19 cellular contexts compared by ENCODE assay signal in the genomic region with DNA sequence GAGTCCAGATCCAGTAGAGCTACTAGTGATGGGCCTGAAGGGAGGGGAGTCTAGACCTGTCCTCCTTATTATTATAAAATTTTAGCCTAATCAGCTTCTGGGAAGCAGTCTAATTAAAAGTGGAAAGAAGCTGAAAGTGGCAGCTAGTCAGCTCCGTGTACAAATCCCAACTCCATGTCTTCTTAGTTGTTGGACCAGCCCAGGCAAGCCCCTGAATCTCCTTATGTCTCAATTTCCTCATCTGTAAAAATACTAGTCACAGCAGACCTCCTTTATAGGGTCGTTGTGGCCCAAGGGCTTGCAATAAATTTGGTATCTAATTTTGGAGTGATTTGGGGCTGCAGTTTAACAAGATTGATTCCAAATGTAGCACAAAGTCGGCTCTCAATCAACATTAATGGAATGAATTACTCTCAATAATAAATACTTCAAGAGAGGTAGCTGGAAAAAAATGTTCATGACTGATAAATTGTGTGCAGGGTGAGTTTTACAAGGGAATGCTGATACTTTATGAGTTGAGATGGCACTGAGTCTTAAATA.
DNase-seq lines count a peak whose midpoint lies in the region; FAIRE-seq and TF ChIP-seq lines count a peak whose summit lies in the region.
"Had no signal": no experiment of that assay in that cellular context is flagged by ENCODE, and none has a peak within 500 bp of the region (broad histone marks: within the 10 kb centered on the region; RNA-seq: fewer than 3 reads in every experiment).

No MANE protein-coding gene starts in this region.

- dilution Hi-C loops in keratinocyte (cut with MboI; ENCODE audit: extremely low pct_ligation_motif_present, low sequenced_read_pairs): no loop called here

- TF ChIP-seq CTCF in WERI-Rb-1 (IDR thresholded peaks at IDR 0.05; ENCODE audit: low read depth, low read length) (no peak), keratinocyte (optimal IDR thresholded peaks at IDR 0.05 in 1 of 3, IDR thresholded peaks at IDR 0.05 in 1 of 3, conservative IDR thresholded peaks at IDR 0.05 in 1 of 3; ENCODE audit: extremely low read depth in 1 of 3, insufficient read depth in 2 of 3, low read length in 3 of 3) (no peak), type B pancreatic cell (conservative IDR thresholded peaks at IDR 0.05) (no peak)

- peaks cover 44% of the 10 kb centered on the region for H3K4me1 Mint-ChIP-seq in type B pancreatic cell (ENCODE audit: unreplicated experiment)

- peak overlapping the region; percentile 63 for H2AFZ ChIP-seq in keratinocyte (ENCODE audit: control insufficient read depth, low read length)

- peak overlapping the region; percentile 29 for H3K27ac Mint-ChIP-seq in type B pancreatic cell
- H3K27ac Mint-ChIP-seq: CD14-positive monocyte had no signal

- no peak overlapping the region for H3K9ac ChIP-seq in keratinocyte (ENCODE audit: control insufficient read depth, extremely low read depth, insufficient read depth, low read length)

- no peak for FAIRE-seq in keratinocyte (lab: Jason Lieb, UNC)
- FAIRE-seq: A549, H54 had no signal

- H3K4me3 ChIP-seq in WERI-Rb-1 (ENCODE audit: low read depth, low read length): no peak overlapping the region
- H3K4me3 ChIP-seq in keratinocyte (ENCODE audit: control insufficient read depth in 2 of 3, extremely low read depth in 1 of 3, insufficient read depth in 2 of 3, low read depth in 1 of 3, low read length in 3 of 3): no peak overlapping the region
- H3K4me3 ChIP-seq: A549, SK-N-MC had no signal

- H4K20me1 ChIP-seq in keratinocyte (ENCODE audit: control insufficient read depth, extremely low read depth, insufficient read depth, low read length): no peaks in the 10 kb centered on the region

- no peaks in the 10 kb centered on the region for H3K9me1 ChIP-seq in keratinocyte (ENCODE audit: control insufficient read depth, extremely low read depth, insufficient read depth, low read length)

- H3K27ac ChIP-seq in WERI-Rb-1: peak overlapping the region; percentile 67
- H3K27ac ChIP-seq in keratinocyte (ENCODE audit: control insufficient read depth, insufficient read depth, low read length): peak overlapping the region; percentile 45
- H3K27ac ChIP-seq: SK-N-MC had no signal

- no peaks in the 10 kb centered on the region for H3K27me3 ChIP-seq in WERI-Rb-1 (ENCODE audit: insufficient read depth, low read depth, severe bottlenecking)
- no peaks in the 10 kb centered on the region for H3K27me3 ChIP-seq in keratinocyte (ENCODE audit: control insufficient read depth, extremely low read depth, insufficient read depth, low read length)

- H3K36me3 ChIP-seq in WERI-Rb-1 (no peaks in the 10 kb centered on the region), keratinocyte (ENCODE audit: control insufficient read depth in 2 of 2, extremely low read depth in 1 of 2, insufficient read depth in 2 of 2, low read length in 2 of 2) (no peaks in the 10 kb centered on the region)

- H3K36me3 Mint-ChIP-seq in type B pancreatic cell: no peaks in the 10 kb centered on the region
- H3K36me3 Mint-ChIP-seq: CD14-positive monocyte had no signal

- H3K4me3 Mint-ChIP-seq in type B pancreatic cell: no peak overlapping the region
- H3K4me3 Mint-ChIP-seq: CD14-positive monocyte had no signal

- H3K4me1 ChIP-seq in keratinocyte (ENCODE audit: control insufficient read depth, extremely low read depth, insufficient read depth, low read length): peaks cover 42% of the 10 kb centered on the region

- no peaks in the 10 kb centered on the region for H3K9me3 Mint-ChIP-seq in type B pancreatic cell

- H3K9me3 ChIP-seq in WERI-Rb-1 (ENCODE audit: severe bottlenecking) (no peaks in the 10 kb centered on the region), keratinocyte (ENCODE audit: control insufficient read depth, low read depth, low read length) (no peaks in the 10 kb centered on the region)
- H3K9me3 ChIP-seq: A549 had no signal

- no peaks in the 10 kb centered on the region for H3K79me2 ChIP-seq in keratinocyte (ENCODE audit: control insufficient read depth, insufficient read depth, low read length)

- H3K4me2 ChIP-seq in keratinocyte (ENCODE audit: control insufficient read depth, extremely low read depth, insufficient read depth, low read depth, low read length): peak overlapping the region; percentile 56
- H3K4me2 ChIP-seq: A549 had no signal

- H3K27me3 Mint-ChIP-seq in type B pancreatic cell: no peaks in the 10 kb centered on the region

- DNase-seq in SIG-M5 treated with dmso at 0.1 percent for 504 hours (lab: John Stamatoyannopoulos, UW; ENCODE audit: unreplicated experiment) (peak; percentile 29), SIG-M5 (lab: John Stamatoyannopoulos, UW) (no peak), WERI-Rb-1 (peak; percentile 20), keratinocyte (ENCODE audit: low read depth, low spot score) (no peak), type B pancreatic cell (ENCODE audit: extremely low spot score, unreplicated experiment) (no peak), iPS-NIHi11 (ENCODE audit: low spot score) (no peak), SW 1271 (lab: John Stamatoyannopoulos, UW) (no peak), GOT3 (lab: John Stamatoyannopoulos, UW) (no peak)
- DNase-seq: DMS153, EL, Kasumi-1, NCI-H1105 treated with DMSO at 0.1 percent for 48 hours, NCI-H187 treated with DMSO at 0.1 percent for 48 hours, NCI-H510A, NCI-H82 had no signal

Comparison
In these comparisons a context has a peak if more than half of its experiments do, and no peak if none do; other contexts are left out.
1. DNase-seq: peak in SIG-M5 treated with dmso at 0.1 percent for 504 hours (single experiment) and WERI-Rb-1 (single experiment); none in SIG-M5 (single experiment), keratinocyte (single experiment), type B pancreatic cell (single experiment), iPS-NIHi11 (single experiment), SW 1271 (0 of 2) and GOT3 (single experiment).